19 cellular contexts compared by ENCODE assay signal in genomic region chrX:118525146-118525725, GRCh38. TPM values are rescaled to one million over a fixed set of nuclear protein-coding genes. Genes with fewer than 3 reads are reported as not detected.
A peak's percentile ranks its signal among the peaks of the same experiment; 100 is the strongest.
DNase-seq lines count a peak whose midpoint lies in the region; ATAC-seq lines count a peak whose summit lies in the region.
"Had no signal": no experiment of that assay in that cellular context is flagged by ENCODE, and none has a peak within 500 bp of the region (broad histone marks: within the 10 kb centered on the region; RNA-seq: fewer than 3 reads in every experiment).

No MANE protein-coding gene starts in this region.

- 0 out of 22 replicates have a peak, but pooled peaks cover 0 to 3% (median 0%) of the 10 kb centered on the region in 11 experiments for H3K9me3 ChIP-seq in BLaER1 treated with 17β-estradiol and CSF1 and Interleukin-3, amounts not matched to agents 10 nM and 100 nM (replicated peaks in 1 of 11)
- H3K9me3 ChIP-seq: colonic mucosa, HAP-1 had no signal

- peak overlapping the region; percentile 14 for H3K4me3 Mint-ChIP-seq in T-helper 1 cell treated with Interleukin-12 subunit alpha and Interleukin-12 subunit beta and Interleukin-4 antibody, amounts not matched to agents 30 μg/mL and 1 μg/mL, for 36 hours
- H3K4me3 Mint-ChIP-seq in activated CD4-positive, alpha-beta memory T cell treated with anti-CD3 and anti-CD28 coated beads, Interleukin-2, amount 10 ng/mL, durations not matched to agents 7 days and 5 days = no peak overlapping the region
- H3K4me3 Mint-ChIP-seq in immature natural killer cell = peak overlapping the region in 2 of 5 donors; percentile 5 to 29

- H3K4me2 ChIP-seq in BLaER1 treated with 17β-estradiol and CSF1 and Interleukin-3, amounts not matched to agents 10 nM and 100 nM = peak overlapping the region in 9 of 11 experiments; percentile 10 to 70 (median 51); a peak in 7 of 22 replicates

- peak overlapping the region; percentile 36 for H3K27ac Mint-ChIP-seq in T-helper 1 cell treated with Interleukin-12 subunit alpha and Interleukin-12 subunit beta and Interleukin-4 antibody, amounts not matched to agents 30 μg/mL and 1 μg/mL, for 36 hours
- peak overlapping the region; percentile 35 for H3K27ac Mint-ChIP-seq in activated CD4-positive, alpha-beta memory T cell treated with anti-CD3 and anti-CD28 coated beads, Interleukin-2, amount 10 ng/mL, durations not matched to agents 7 days and 5 days
- H3K27ac Mint-ChIP-seq in immature natural killer cell = peak overlapping the region; percentile 78 to 97 (median 84)

- H3K4me1 Mint-ChIP-seq in T-helper 1 cell treated with Interleukin-12 subunit alpha and Interleukin-12 subunit beta and Interleukin-4 antibody, amounts not matched to agents 30 μg/mL and 1 μg/mL, for 36 hours (ENCODE audit: low read depth) = peaks cover 62% of the 10 kb centered on the region
- peaks cover 91% of the 10 kb centered on the region for H3K4me1 Mint-ChIP-seq in activated CD4-positive, alpha-beta memory T cell treated with anti-CD3 and anti-CD28 coated beads, Interleukin-2, amount 10 ng/mL, durations not matched to agents 7 days and 5 days
- H3K4me1 Mint-ChIP-seq in immature natural killer cell = peaks cover 77 to 89% of the 10 kb centered on the region in 2 donors

- H3K9me3 Mint-ChIP-seq in T-helper 1 cell treated with Interleukin-12 subunit alpha and Interleukin-12 subunit beta and Interleukin-4 antibody, amounts not matched to agents 30 μg/mL and 1 μg/mL, for 36 hours = no peaks in the 10 kb centered on the region
- H3K9me3 Mint-ChIP-seq in activated CD4-positive, alpha-beta memory T cell treated with anti-CD3 and anti-CD28 coated beads, Interleukin-2, amount 10 ng/mL, durations not matched to agents 7 days and 5 days = no peaks in the 10 kb centered on the region
- H3K9me3 Mint-ChIP-seq in immature natural killer cell = no peaks in the 10 kb centered on the region

- H4K20me1 ChIP-seq in BLaER1 treated with 17β-estradiol and CSF1 and Interleukin-3, amounts not matched to agents 10 nM and 100 nM = peaks cover 0 to 64% (median 13%) of the 10 kb centered on the region in 11 experiments; a peak in 11 of 22 replicates

- H3K36me3 ChIP-seq in BLaER1 treated with 17β-estradiol and CSF1 and Interleukin-3, amounts not matched to agents 10 nM and 100 nM = 0 out of 22 replicates have a peak, but pooled peaks cover 0 to 2% (median 0%) of the 10 kb centered on the region in 11 experiments
- H3K36me3 ChIP-seq: brain microvascular endothelial cell, colonic mucosa, HAP-1 had no signal

- CTCF ChIA-PET in activated CD4-positive, alpha-beta memory T cell treated with anti-CD3 and anti-CD28 coated beads, Interleukin-2, amount 10 ng/mL, durations not matched to agents 7 days and 5 days (lab: Charles Lee) = no interaction called here

- peak overlapping the region in 1 of 11 experiments; percentile 32; a peak in 2 of 22 replicates for H3K27ac ChIP-seq in BLaER1 treated with 17β-estradiol and CSF1 and Interleukin-3, amounts not matched to agents 10 nM and 100 nM
- H3K27ac ChIP-seq: 22Rv1, brain microvascular endothelial cell, colonic mucosa had no signal

- H3K27me3 Mint-ChIP-seq in T-helper 1 cell treated with Interleukin-12 subunit alpha and Interleukin-12 subunit beta and Interleukin-4 antibody, amounts not matched to agents 30 μg/mL and 1 μg/mL, for 36 hours (ENCODE audit: low read depth) = no peaks in the 10 kb centered on the region
- no peaks in the 10 kb centered on the region for H3K27me3 Mint-ChIP-seq in activated CD4-positive, alpha-beta memory T cell treated with anti-CD3 and anti-CD28 coated beads, Interleukin-2, amount 10 ng/mL, durations not matched to agents 7 days and 5 days
- peaks cover 0 to 3% (median 0%) of the 10 kb centered on the region in 3 donors for H3K27me3 Mint-ChIP-seq in immature natural killer cell (ENCODE audit: low read depth in 3 of 3)

- H3K27me3 ChIP-seq in BLaER1 treated with 17β-estradiol and CSF1 and Interleukin-3, amounts not matched to agents 10 nM and 100 nM = no peaks in the 10 kb centered on the region
- H3K27me3 ChIP-seq: brain microvascular endothelial cell, colonic mucosa had no signal

- no peak overlapping the region for H3K9ac ChIP-seq in BLaER1 treated with 17β-estradiol and CSF1 and Interleukin-3, amounts not matched to agents 10 nM and 100 nM

- peaks cover 5% of the 10 kb centered on the region for H3K36me3 Mint-ChIP-seq in T-helper 1 cell treated with Interleukin-12 subunit alpha and Interleukin-12 subunit beta and Interleukin-4 antibody, amounts not matched to agents 30 μg/mL and 1 μg/mL, for 36 hours (ENCODE audit: low read depth)
- peaks cover 23% of the 10 kb centered on the region for H3K36me3 Mint-ChIP-seq in activated CD4-positive, alpha-beta memory T cell treated with anti-CD3 and anti-CD28 coated beads, Interleukin-2, amount 10 ng/mL, durations not matched to agents 7 days and 5 days (ENCODE audit: low read depth)
- no peaks in the 10 kb centered on the region for H3K36me3 Mint-ChIP-seq in immature natural killer cell

- DNase-seq in T-helper 1 cell (no peak), immature natural killer cell (no peak), hepatic stellate cell (ENCODE audit: low spot score) (no peak), glomerular visceral epithelial cell (ENCODE audit: extremely low spot score) (no peak)
- no peak for DNase-seq in activated CD4-positive, alpha-beta memory T cell treated with anti-CD3 and anti-CD28 coated beads, Interleukin-2, amount 10 ng/mL, durations not matched to agents 7 days and 5 days
- DNase-seq: brain microvascular endothelial cell; colonic mucosa; EL; glutamatergic neuron; NCI-H1930; NCI-H774; SIG-M5; stimulated activated CD4-positive, alpha-beta T cell treated with anti-CD3 and anti-CD28 coated beads, Interleukin-4, amount 100 ng/mL, for 1 hour had no signal

- peaks cover 30 to 86% (median 48%) of the 10 kb centered on the region in 10 experiments for H3K4me1 ChIP-seq in BLaER1 treated with 17β-estradiol and CSF1 and Interleukin-3, amounts not matched to agents 10 nM and 100 nM
- H3K4me1 ChIP-seq: colonic mucosa had no signal

- POLR2A ChIA-PET in activated CD4-positive, alpha-beta memory T cell treated with anti-CD3 and anti-CD28 coated beads, Interleukin-2, amount 10 ng/mL, durations not matched to agents 7 days and 5 days (lab: Charles Lee) = interaction anchor here (0.6 to 2.3 kb wide), 3 partner anchors 26 to 110 kb away, joined by 3 to 5 read pairs (median 3); no protein-coding TSS in a partner anchor

- H3K4me3 ChIP-seq in BLaER1 treated with 17β-estradiol and CSF1 and Interleukin-3, amounts not matched to agents 10 nM and 100 nM = no peak overlapping the region
- H3K4me3 ChIP-seq: colonic mucosa, HAP-1, skin epidermis had no signal

- no peak for ATAC-seq in HG03521 (IDR thresholded peaks at IDR 0.05; ENCODE audit: unreplicated experiment)

RNA-seq across cellular contexts. Expression of gene DOCK11, which starts 29.6 kb away (rescaled TPM):
- 10 to 100 TPM; 79.0 to 82.9 TPM for total RNA-seq in activated CD4-positive, alpha-beta memory T cell treated with anti-CD3 and anti-CD28 coated beads, Interleukin-2, amount 10 ng/mL, durations not matched to agents 7 days and 5 days
- 10 to 100 TPM; 27.9 to 48.8 (median 28.9) TPM for polyA plus RNA-seq in immature natural killer cell
